Comparison of ENCODE assay signal across 19 cellular contexts in the genomic region with DNA sequence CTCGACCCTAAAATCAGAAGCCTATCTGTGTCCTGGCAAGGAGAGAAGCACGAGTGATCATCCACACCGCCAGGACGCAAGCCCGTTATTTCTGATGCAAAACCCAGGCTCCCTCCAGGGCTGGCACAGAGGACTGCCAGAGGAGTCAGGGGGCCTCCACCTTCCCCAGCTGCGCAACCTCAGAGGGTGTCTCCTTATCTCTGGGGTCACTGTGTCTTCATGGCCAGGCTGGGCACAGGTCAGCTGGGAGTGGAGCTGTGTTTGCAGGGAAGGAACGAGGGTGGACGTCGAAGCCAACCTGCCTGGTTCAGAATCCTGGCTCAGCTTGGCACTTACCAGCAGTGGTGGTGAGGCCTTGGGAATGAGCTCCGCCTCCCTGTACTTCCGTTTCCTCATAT. TPM values are rescaled to one million over a fixed set of nuclear protein-coding genes. Genes with fewer than 3 reads are reported as not detected.
A peak's percentile ranks its signal among the peaks of the same experiment; 100 is the strongest.
DNase-seq lines count a peak whose midpoint lies in the region; ATAC-seq and TF ChIP-seq lines count a peak whose summit lies in the region.
"Had no signal": no experiment of that assay in that cellular context is flagged by ENCODE, and none has a peak within 500 bp of the region (broad histone marks: within the 10 kb centered on the region; RNA-seq: fewer than 3 reads in every experiment).

No MANE protein-coding gene starts in this region.

- H3K27me3 Mint-ChIP-seq in osteocyte (ENCODE audit: unreplicated experiment), result no peaks in the 10 kb centered on the region
- H3K27me3 Mint-ChIP-seq in activated naive CD8-positive, alpha-beta T cell treated with anti-CD3 and anti-CD28 coated beads for 36 hours, result peaks cover 9% of the 10 kb centered on the region

- H3K36me3 ChIP-seq in RWPE2 (ENCODE audit: low read depth) (no peaks in the 10 kb centered on the region), tibial nerve (no peaks in the 10 kb centered on the region)
- H3K36me3 ChIP-seq: left lung had no signal

- TF ChIP-seq POLR2A in tibial nerve (IDR thresholded peaks at IDR 0.05), result no peak

- no peak for ATAC-seq in RWPE2 (ENCODE audit: low read depth)
- no peak for ATAC-seq in HG02938 (IDR thresholded peaks at IDR 0.05; ENCODE audit: unreplicated experiment)

- H3K36me3 Mint-ChIP-seq in osteocyte (ENCODE audit: unreplicated experiment), result no peaks in the 10 kb centered on the region
- no peaks in the 10 kb centered on the region for H3K36me3 Mint-ChIP-seq in activated naive CD8-positive, alpha-beta T cell treated with anti-CD3 and anti-CD28 coated beads for 36 hours
- H3K36me3 Mint-ChIP-seq: activated naive CD4-positive, alpha-beta T cell treated with anti-CD3 and anti-CD28 coated beads, Interleukin-2, amount 50 U/mL, for 24 hours; CD14-positive monocyte had no signal

- H3K27ac Mint-ChIP-seq in osteocyte (ENCODE audit: unreplicated experiment), result peak overlapping the region; percentile 91
- H3K27ac Mint-ChIP-seq in activated naive CD8-positive, alpha-beta T cell treated with anti-CD3 and anti-CD28 coated beads for 36 hours, result no peak overlapping the region
- H3K27ac Mint-ChIP-seq: activated naive CD4-positive, alpha-beta T cell treated with anti-CD3 and anti-CD28 coated beads, Interleukin-2, amount 50 U/mL, for 24 hours; T-helper 1 cell treated with Interleukin-12 subunit alpha and Interleukin-12 subunit beta and Interleukin-4 antibody, amounts not matched to agents 30 μg/mL and 1 μg/mL, for 36 hours had no signal

- no peak for DNase-seq in RWPE2 (ENCODE audit: low spot score)
- DNase-seq in epithelial cell of prostate (ENCODE audit: low read depth, low spot score), result no peak
- DNase-seq in osteocyte (ENCODE audit: extremely low spot score, unreplicated experiment), result no peak
- no peak for DNase-seq in tibial nerve (ENCODE audit: low spot score in 2 of 2)
- no peak for DNase-seq in NAMALWA (ENCODE audit: low spot score)
- no peak for DNase-seq in GOT3 (lab: John Stamatoyannopoulos, UW)
- no peak for DNase-seq in activated naive CD8-positive, alpha-beta T cell treated with anti-CD3 and anti-CD28 coated beads for 36 hours
- DNase-seq: activated CD4-positive, CD25-positive, alpha-beta regulatory T cell treated with anti-CD3 and anti-CD28 coated beads, Interleukin-2, amount 50 U/mL, for 72 hours; central memory CD4-positive, alpha-beta T cell; DND-41; left lung; NCI-H2029 treated with DMSO at 0.1 percent for 48 hours; NCI-H526 treated with DMSO at 0.1 percent for 48 hours; RPMI8226 had no signal

- no peaks in the 10 kb centered on the region for H3K9me3 ChIP-seq in RWPE2 (ENCODE audit: severe bottlenecking)
- no peaks in the 10 kb centered on the region for H3K9me3 ChIP-seq in tibial nerve
- H3K9me3 ChIP-seq: left lung had no signal

- peaks cover 34% of the 10 kb centered on the region for H3K4me1 Mint-ChIP-seq in osteocyte (ENCODE audit: unreplicated experiment)
- no peaks in the 10 kb centered on the region for H3K4me1 Mint-ChIP-seq in activated naive CD8-positive, alpha-beta T cell treated with anti-CD3 and anti-CD28 coated beads for 36 hours
- H3K4me1 Mint-ChIP-seq: activated naive CD4-positive, alpha-beta T cell treated with anti-CD3 and anti-CD28 coated beads, Interleukin-2, amount 50 U/mL, for 24 hours had no signal

- H3K4me3 ChIP-seq in RWPE2 (ENCODE audit: severe bottlenecking) (no peak overlapping the region), tibial nerve (no peak overlapping the region)
- H3K4me3 ChIP-seq: left lung had no signal

- TF ChIP-seq CTCF in RWPE2 (IDR thresholded peaks at IDR 0.05; ENCODE audit: poor library complexity, severe bottlenecking), result no peak
- TF ChIP-seq CTCF in osteocyte (IDR thresholded peaks at IDR 0.05), result no peak
- no peak for TF ChIP-seq CTCF in tibial nerve (IDR thresholded peaks at IDR 0.05)

- no peak for TF ChIP-seq EP300 in tibial nerve (IDR thresholded peaks at IDR 0.05)

- H3K27ac ChIP-seq in RWPE2 (ENCODE audit: poor library complexity, severe bottlenecking) (peak overlapping the region; percentile 99), epithelial cell of prostate (peak overlapping the region; percentile 92), tibial nerve (peak overlapping the region; percentile 73 to 91 (median 78))

- peaks cover 37% of the 10 kb centered on the region for H3K4me1 ChIP-seq in RWPE2 (ENCODE audit: insufficient read depth, poor library complexity, severe bottlenecking)
- peaks cover 0 to 63% (median 41%) of the 10 kb centered on the region in 4 donors for H3K4me1 ChIP-seq in tibial nerve

- no peaks in the 10 kb centered on the region for H3K27me3 ChIP-seq in RWPE2 (ENCODE audit: insufficient read depth, poor library complexity, severe bottlenecking)
- no peaks in the 10 kb centered on the region for H3K27me3 ChIP-seq in tibial nerve

- 85 to 96% methylated on average over 11 of the region's 11 CpGs for WGBS in tibial nerve, 2 donors

- no peaks in the 10 kb centered on the region for H3K9me3 Mint-ChIP-seq in osteocyte (ENCODE audit: unreplicated experiment)
- no peaks in the 10 kb centered on the region for H3K9me3 Mint-ChIP-seq in activated naive CD8-positive, alpha-beta T cell treated with anti-CD3 and anti-CD28 coated beads for 36 hours
- H3K9me3 Mint-ChIP-seq: activated naive CD4-positive, alpha-beta T cell treated with anti-CD3 and anti-CD28 coated beads, Interleukin-2, amount 50 U/mL, for 24 hours; neural crest cell; T-helper 1 cell treated with Interleukin-12 subunit alpha and Interleukin-12 subunit beta and Interleukin-4 antibody, amounts not matched to agents 30 μg/mL and 1 μg/mL, for 36 hours had no signal

- H3K4me3 Mint-ChIP-seq in osteocyte (ENCODE audit: unreplicated experiment), result no peak overlapping the region
- no peak overlapping the region for H3K4me3 Mint-ChIP-seq in activated naive CD8-positive, alpha-beta T cell treated with anti-CD3 and anti-CD28 coated beads for 36 hours
- H3K4me3 Mint-ChIP-seq: activated naive CD4-positive, alpha-beta T cell treated with anti-CD3 and anti-CD28 coated beads, Interleukin-2, amount 50 U/mL, for 24 hours; CD14-positive monocyte; T-helper 1 cell treated with Interleukin-12 subunit alpha and Interleukin-12 subunit beta and Interleukin-4 antibody, amounts not matched to agents 30 μg/mL and 1 μg/mL, for 36 hours had no signal

RNA-seq across cellular contexts. Expression of gene SERPINA3, which starts 12.0 kb away (rescaled TPM):
- 1.2 and 1.6 TPM in 2 replicates for total RNA-seq in osteocyte
- total RNA-seq in tibial nerve, result 100 to 1,000 TPM in 2 of 4 donors, 10 to 100 TPM in 2; 85.0 to 339 (median 171) TPM
- total RNA-seq in activated naive CD8-positive, alpha-beta T cell treated with anti-CD3 and anti-CD28 coated beads for 36 hours, result not detected
- total RNA-seq: neural crest cell had no signal

RNA-seq across cellular contexts. Expression of gene SERPINA5, which starts 18.9 kb away (rescaled TPM):
- total RNA-seq in osteocyte (0.16 TPM in 1 of 2 replicates, not detected in the other), tibial nerve (10 to 100 TPM in 2 of 4 donors, 1 to 10 TPM in 2; 6.5 to 28.0 (median 10.2) TPM)
- total RNA-seq in activated naive CD8-positive, alpha-beta T cell treated with anti-CD3 and anti-CD28 coated beads for 36 hours, result not detected

RNA-seq across cellular contexts. Expression of gene SERPINA4, which starts 38.9 kb away (rescaled TPM):
- not detected in 2 replicates for total RNA-seq in osteocyte
- not detected for total RNA-seq in tibial nerve
- not detected for total RNA-seq in activated naive CD8-positive, alpha-beta T cell treated with anti-CD3 and anti-CD28 coated beads for 36 hours
- total RNA-seq: left lung, neural crest cell had no signal

Comparison
In these comparisons a context has a peak if more than half of its experiments do, and no peak if none do; other contexts are left out.
1. RNA of gene SERPINA3, which starts 12.0 kb away (total RNA-seq): 85.0 to 339 TPM in tibial nerve; 1.2 to 1.6 TPM in osteocyte and not detected in activated naive CD8-positive, alpha-beta T cell treated with anti-CD3 and anti-CD28 coated beads for 36 hours; every median in the first group is over 10 times any median in the second.
2. Peak in every context shown above with its lines, with median percentiles within 50 percentile points of each other: H3K27ac ChIP-seq.